8 cellular contexts compared by ENCODE assay signal in the genomic region with DNA sequence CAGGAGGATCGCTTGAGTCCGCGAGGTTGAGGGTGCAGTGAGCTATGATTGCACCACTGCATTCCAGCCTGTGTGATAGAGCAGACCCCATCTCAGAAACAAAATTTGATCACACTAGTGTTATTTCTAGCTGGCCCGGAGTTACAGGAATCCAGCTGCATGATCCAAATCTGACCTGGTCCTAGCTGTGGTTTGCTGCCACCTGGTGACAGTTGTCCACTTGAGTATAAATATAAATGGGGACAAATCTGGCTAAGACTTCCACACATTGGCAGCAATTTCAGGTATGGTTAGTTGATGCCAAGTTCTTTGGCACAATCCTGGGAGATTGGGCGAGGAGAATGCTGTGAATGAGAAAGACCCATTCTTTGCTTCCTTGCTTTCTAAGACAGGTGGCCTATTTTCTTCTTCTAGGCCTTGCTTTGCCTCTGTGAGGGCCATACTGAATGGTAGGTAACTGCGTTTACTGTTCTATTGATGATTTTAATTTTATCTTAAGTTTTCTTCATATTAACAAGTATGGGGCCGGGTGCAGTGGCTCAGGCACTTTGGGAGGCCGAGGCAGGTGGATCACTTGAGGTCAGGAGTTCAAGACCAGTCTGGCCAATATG. TPM values are rescaled to one million over a fixed set of nuclear protein-coding genes. Genes with fewer than 3 reads are reported as not detected.
A peak's percentile ranks its signal among the peaks of the same experiment; 100 is the strongest.
DNase-seq lines count a peak whose midpoint lies in the region; ATAC-seq and TF ChIP-seq lines count a peak whose summit lies in the region.

No MANE protein-coding gene starts in this region.

- H3K4me3 ChIP-seq in epithelial cell of esophagus (ENCODE audit: low read length): no peak overlapping the region

- H3K27ac Mint-ChIP-seq in mesothelial cell of epicardium: peak overlapping the region; percentile 12

- ATAC-seq in HG03565 (IDR thresholded peaks at IDR 0.05; ENCODE audit: unreplicated experiment): no peak

- peaks cover 32% of the 10 kb centered on the region for H3K4me1 Mint-ChIP-seq in mesothelial cell of epicardium

- peaks cover 5% of the 10 kb centered on the region for H3K36me3 Mint-ChIP-seq in mesothelial cell of epicardium

- DNase-seq in NCI-H1417 (lab: John Stamatoyannopoulos, UW) (peak; percentile 2 to 42 (median 4)), NCI-H1417 treated with DMSO at 0.1 percent for 48 hours (lab: John Stamatoyannopoulos, UW) (no peak), NCI-H1092 treated with DMSO at 0.1 percent for 48 hours (lab: John Stamatoyannopoulos, UW) (peak; percentile 45), epithelial cell of esophagus (ENCODE audit: low read depth) (peak; percentile 66), mesothelial cell of epicardium (ENCODE audit: low spot score in 2 of 2, unreplicated experiment in 2 of 2) (no peak)
- peak; percentile 13 to 14 for DNase-seq in activated CD8-positive, alpha-beta memory T cell treated with anti-CD3 and anti-CD28 coated beads for 4 hours (ENCODE audit: low read depth in 2 of 2)
- DNase-seq in stimulated activated naive CD4-positive, alpha-beta T cell (lab: John Stamatoyannopoulos, UW): peak; percentile 17 to 55 (median 38)

- no peaks in the 10 kb centered on the region for H3K9me3 Mint-ChIP-seq in mesothelial cell of epicardium

- peak; percentile 54 for TF ChIP-seq CTCF in epithelial cell of esophagus (IDR thresholded peaks at IDR 0.05; ENCODE audit: insufficient read depth, low read depth, low read length, missing control alignments)
- no peak for TF ChIP-seq CTCF in mesothelial cell of epicardium (IDR thresholded peaks at IDR 0.05; ENCODE audit: unreplicated experiment)

- H3K27me3 Mint-ChIP-seq in mesothelial cell of epicardium (ENCODE audit: low read depth): no peaks in the 10 kb centered on the region

- H3K4me3 Mint-ChIP-seq in mesothelial cell of epicardium: no peak overlapping the region

RNA-seq across cellular contexts. Expression of a gene that starts 35.4 kb away (rescaled TPM):
- total RNA-seq in mesothelial cell of epicardium: 59.3 to 59.9 TPM (median 59.9 TPM) in 3 replicates

RNA-seq across cellular contexts. Expression of a gene that starts 57.0 kb away (rescaled TPM):
- total RNA-seq in mesothelial cell of epicardium: not detected in 3 replicates

Comparison
In these comparisons a context has a peak if more than half of its experiments do, and no peak if none do; other contexts are left out.
1. DNase-seq: peak in NCI-H1417 (3 of 3), NCI-H1092 treated with DMSO at 0.1 percent for 48 hours (single experiment), activated CD8-positive, alpha-beta memory T cell treated with anti-CD3 and anti-CD28 coated beads for 4 hours (2 of 2), epithelial cell of esophagus (single experiment) and stimulated activated naive CD4-positive, alpha-beta T cell (6 of 6); none in NCI-H1417 treated with DMSO at 0.1 percent for 48 hours (single experiment) and mesothelial cell of epicardium (0 of 2).